20 cellular contexts compared by ENCODE assay signal in the genomic region with DNA sequence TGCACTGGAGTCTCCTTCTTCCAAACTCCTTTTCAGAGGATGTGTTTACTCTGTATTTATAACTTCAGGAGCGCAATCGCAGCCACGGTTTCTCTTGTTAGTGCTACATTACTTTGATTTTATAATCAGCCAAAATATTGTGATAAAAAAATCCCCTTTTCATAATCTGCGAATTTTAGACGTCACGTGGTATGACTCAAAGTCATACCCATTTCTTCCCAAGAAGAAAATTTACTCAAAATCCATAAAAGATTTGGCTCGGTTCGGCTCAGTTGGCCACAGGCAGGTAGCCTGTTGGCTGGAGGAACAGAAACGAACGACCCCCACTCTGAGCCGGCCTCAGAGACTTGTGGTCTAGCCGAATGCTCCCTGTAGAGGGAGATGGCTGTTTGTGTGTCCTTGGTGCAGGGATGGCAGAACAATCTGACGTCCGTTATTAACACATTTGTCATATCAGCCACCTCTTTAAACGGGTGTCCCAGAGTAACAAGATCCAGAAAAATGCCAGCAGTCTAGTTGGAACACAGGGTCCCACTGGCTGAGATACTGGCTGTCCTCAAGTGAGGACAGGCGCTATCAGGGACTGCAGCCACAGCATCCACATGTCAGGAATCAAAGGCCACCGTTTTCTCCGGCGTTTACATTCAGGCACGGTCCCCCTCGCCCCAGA.
"Had no signal": no experiment of that assay in that cellular context is flagged by ENCODE, and none has a peak within 500 bp of the region (broad histone marks: within the 10 kb centered on the region; RNA-seq: fewer than 3 reads in every experiment).

No MANE protein-coding gene starts in this region.

- ATAC-seq: stimulated activated effector memory CD8-positive, alpha-beta T cell treated with anti-CD3 and anti-CD28 coated beads, Interleukin-12 subunit alpha, Interleukin-12 subunit beta, amount 100 ng/mL, for 72 hours had no signal

- H3K27me3 ChIP-seq: hepatocyte, stomach, suprapubic skin, tibial nerve had no signal

- DNase-seq: activated CD4-positive, alpha-beta memory T cell treated with anti-CD3 and anti-CD28 coated beads for 36 hours; activated CD4-positive, alpha-beta T cell treated with anti-CD3 and anti-CD28 coated beads for 48 hours; activated naive CD4-positive, alpha-beta T cell treated with anti-CD3 and anti-CD28 coated beads for 36 hours; activated T-cell treated with anti-CD3 and anti-CD28 coated beads, Interleukin-2, amount 50 U/mL, for 48 hours; amniotic stem cell; effector CD4-positive, alpha-beta T cell; immature natural killer cell; kidney glomerular epithelial cell; mesenchymal stem cell; occipital lobe; retina; stimulated activated CD4-positive, alpha-beta T cell treated with anti-CD3 and anti-CD28 coated beads, Interleukin-2, amount 100 ng/mL, for 24 hours; stomach had no signal

- FAIRE-seq: endometrium, urothelium cell line had no signal

- H3K79me2 ChIP-seq: hepatocyte had no signal

- H3K4me1 ChIP-seq: tibial nerve had no signal

- H2AFZ ChIP-seq: hepatocyte had no signal

- H3K9me3 ChIP-seq: stomach, suprapubic skin had no signal

- H3K4me2 ChIP-seq: hepatocyte had no signal

- H3K4me3 ChIP-seq: hepatocyte, skin epidermis, stomach, suprapubic skin, tibial nerve had no signal

- H3K27ac ChIP-seq: hepatocyte, skin epidermis, stomach, suprapubic skin, tibial nerve had no signal

- H3K36me3 ChIP-seq: stomach, suprapubic skin, tibial nerve had no signal
